Comparison of ENCODE assay signal across 2 cellular contexts in genomic region chr1:215526147-215526845, GRCh38.
TF ChIP-seq lines count a peak whose summit lies in the region.

No MANE protein-coding gene starts in this region.

TF ChIP-seq in H1, 55 proteins besides CTCF, POLR2A, EP300 and RAD21:
- no peak for TF ChIP-seq CTBP2 (IDR thresholded peaks at IDR 0.05; ENCODE audit: borderline replicate concordance, insufficient read depth, insufficient read length, low read length)
- TF ChIP-seq CHD1 (IDR thresholded peaks at IDR 0.05; ENCODE audit: low read depth, low read length), result no peak
- no peak for TF ChIP-seq POU5F1 (IDR thresholded peaks at IDR 0.05; ENCODE audit: low read depth, low read length)
- TF ChIP-seq CBX8 (IDR thresholded peaks at IDR 0.05; ENCODE audit: borderline replicate concordance, low read depth, low read length), result no peak
- no peak for TF ChIP-seq SIRT6 (IDR thresholded peaks at IDR 0.05; ENCODE audit: low read length)
- TF ChIP-seq RFX5 (IDR thresholded peaks at IDR 0.05; ENCODE audit: borderline replicate concordance, low read depth, low read length), result no peak
- TF ChIP-seq CREB1 (IDR thresholded peaks at IDR 0.05), result no peak
- no peak for TF ChIP-seq HDAC2 (IDR thresholded peaks at IDR 0.05; ENCODE audit: borderline replicate concordance in 1 of 2, low read depth in 2 of 2, low read length in 2 of 2)
- TF ChIP-seq PHF8 (conservative IDR thresholded peaks at IDR 0.05; ENCODE audit: low read depth, low read length), result no peak
- TF ChIP-seq JUND (IDR thresholded peaks at IDR 0.05; ENCODE audit: low read length), result no peak
- TF ChIP-seq SIX5 (IDR thresholded peaks at IDR 0.05; ENCODE audit: low read depth, low read length), result no peak
- TF ChIP-seq, protein P1, sequence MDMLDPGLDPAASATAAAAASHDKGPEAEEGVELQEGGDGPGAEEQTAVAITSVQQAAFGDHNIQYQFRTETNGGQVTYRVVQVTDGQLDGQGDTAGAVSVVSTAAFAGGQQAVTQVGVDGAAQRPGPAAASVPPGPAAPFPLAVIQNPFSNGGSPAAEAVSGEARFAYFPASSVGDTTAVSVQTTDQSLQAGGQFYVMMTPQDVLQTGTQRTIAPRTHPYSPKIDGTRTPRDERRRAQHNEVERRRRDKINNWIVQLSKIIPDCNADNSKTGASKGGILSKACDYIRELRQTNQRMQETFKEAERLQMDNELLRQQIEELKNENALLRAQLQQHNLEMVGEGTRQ (IDR thresholded peaks at IDR 0.05; ENCODE audit: low read length), result no peak
- TF ChIP-seq FOSL1 (IDR thresholded peaks at IDR 0.05; ENCODE audit: insufficient read depth, low read depth, low read length), result no peak

TF ChIP-seq in neural cell, 6 proteins besides CTCF, POLR2A, EP300 and RAD21 (continued from another document):
- TF ChIP-seq, protein P2, sequence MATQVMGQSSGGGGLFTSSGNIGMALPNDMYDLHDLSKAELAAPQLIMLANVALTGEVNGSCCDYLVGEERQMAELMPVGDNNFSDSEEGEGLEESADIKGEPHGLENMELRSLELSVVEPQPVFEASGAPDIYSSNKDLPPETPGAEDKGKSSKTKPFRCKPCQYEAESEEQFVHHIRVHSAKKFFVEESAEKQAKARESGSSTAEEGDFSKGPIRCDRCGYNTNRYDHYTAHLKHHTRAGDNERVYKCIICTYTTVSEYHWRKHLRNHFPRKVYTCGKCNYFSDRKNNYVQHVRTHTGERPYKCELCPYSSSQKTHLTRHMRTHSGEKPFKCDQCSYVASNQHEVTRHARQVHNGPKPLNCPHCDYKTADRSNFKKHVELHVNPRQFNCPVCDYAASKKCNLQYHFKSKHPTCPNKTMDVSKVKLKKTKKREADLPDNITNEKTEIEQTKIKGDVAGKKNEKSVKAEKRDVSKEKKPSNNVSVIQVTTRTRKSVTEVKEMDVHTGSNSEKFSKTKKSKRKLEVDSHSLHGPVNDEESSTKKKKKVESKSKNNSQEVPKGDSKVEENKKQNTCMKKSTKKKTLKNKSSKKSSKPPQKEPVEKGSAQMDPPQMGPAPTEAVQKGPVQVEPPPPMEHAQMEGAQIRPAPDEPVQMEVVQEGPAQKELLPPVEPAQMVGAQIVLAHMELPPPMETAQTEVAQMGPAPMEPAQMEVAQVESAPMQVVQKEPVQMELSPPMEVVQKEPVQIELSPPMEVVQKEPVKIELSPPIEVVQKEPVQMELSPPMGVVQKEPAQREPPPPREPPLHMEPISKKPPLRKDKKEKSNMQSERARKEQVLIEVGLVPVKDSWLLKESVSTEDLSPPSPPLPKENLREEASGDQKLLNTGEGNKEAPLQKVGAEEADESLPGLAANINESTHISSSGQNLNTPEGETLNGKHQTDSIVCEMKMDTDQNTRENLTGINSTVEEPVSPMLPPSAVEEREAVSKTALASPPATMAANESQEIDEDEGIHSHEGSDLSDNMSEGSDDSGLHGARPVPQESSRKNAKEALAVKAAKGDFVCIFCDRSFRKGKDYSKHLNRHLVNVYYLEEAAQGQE (IDR thresholded peaks at IDR 0.05; ENCODE audit: borderline replicate concordance), result no peak
